In the genomic region with DNA sequence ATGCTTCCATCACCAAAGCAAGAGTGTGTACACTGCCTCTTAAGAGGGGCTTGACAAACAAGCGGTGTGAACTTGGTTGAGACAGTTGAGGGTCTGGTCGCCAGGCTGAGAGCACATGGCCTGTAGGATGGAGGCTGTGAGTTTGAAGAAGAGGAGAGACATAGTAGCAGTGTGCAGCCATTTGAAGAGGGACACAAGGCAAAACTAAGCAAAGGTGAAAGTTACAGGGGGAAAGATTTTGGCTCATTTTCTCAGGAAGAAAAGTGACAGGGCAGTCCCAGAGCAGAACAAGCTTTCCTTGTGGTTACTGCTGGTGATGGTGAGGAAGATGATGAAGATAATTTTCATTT, we compare ENCODE assay signal across 2 cellular contexts.
TF ChIP-seq lines count a peak whose summit lies in the region.

No MANE protein-coding gene starts in this region.

TF ChIP-seq in SK-N-SH, 30 proteins besides CTCF, POLR2A, EP300 and RAD21 (continued from another document):
- TF ChIP-seq TAF1 (IDR thresholded peaks at IDR 0.05; ENCODE audit: borderline replicate concordance, low read depth, low read length) (no peak), SIN3A (IDR thresholded peaks at IDR 0.05; ENCODE audit: borderline replicate concordance, low read depth, low read length) (no peak), SMC3 (IDR thresholded peaks at IDR 0.05; ENCODE audit: low read depth, low read length) (no peak)

TF ChIP-seq in K562, 482 proteins besides CTCF, POLR2A, EP300 and RAD21 (continued from another document and continues in another):
- TF ChIP-seq, protein P1, sequence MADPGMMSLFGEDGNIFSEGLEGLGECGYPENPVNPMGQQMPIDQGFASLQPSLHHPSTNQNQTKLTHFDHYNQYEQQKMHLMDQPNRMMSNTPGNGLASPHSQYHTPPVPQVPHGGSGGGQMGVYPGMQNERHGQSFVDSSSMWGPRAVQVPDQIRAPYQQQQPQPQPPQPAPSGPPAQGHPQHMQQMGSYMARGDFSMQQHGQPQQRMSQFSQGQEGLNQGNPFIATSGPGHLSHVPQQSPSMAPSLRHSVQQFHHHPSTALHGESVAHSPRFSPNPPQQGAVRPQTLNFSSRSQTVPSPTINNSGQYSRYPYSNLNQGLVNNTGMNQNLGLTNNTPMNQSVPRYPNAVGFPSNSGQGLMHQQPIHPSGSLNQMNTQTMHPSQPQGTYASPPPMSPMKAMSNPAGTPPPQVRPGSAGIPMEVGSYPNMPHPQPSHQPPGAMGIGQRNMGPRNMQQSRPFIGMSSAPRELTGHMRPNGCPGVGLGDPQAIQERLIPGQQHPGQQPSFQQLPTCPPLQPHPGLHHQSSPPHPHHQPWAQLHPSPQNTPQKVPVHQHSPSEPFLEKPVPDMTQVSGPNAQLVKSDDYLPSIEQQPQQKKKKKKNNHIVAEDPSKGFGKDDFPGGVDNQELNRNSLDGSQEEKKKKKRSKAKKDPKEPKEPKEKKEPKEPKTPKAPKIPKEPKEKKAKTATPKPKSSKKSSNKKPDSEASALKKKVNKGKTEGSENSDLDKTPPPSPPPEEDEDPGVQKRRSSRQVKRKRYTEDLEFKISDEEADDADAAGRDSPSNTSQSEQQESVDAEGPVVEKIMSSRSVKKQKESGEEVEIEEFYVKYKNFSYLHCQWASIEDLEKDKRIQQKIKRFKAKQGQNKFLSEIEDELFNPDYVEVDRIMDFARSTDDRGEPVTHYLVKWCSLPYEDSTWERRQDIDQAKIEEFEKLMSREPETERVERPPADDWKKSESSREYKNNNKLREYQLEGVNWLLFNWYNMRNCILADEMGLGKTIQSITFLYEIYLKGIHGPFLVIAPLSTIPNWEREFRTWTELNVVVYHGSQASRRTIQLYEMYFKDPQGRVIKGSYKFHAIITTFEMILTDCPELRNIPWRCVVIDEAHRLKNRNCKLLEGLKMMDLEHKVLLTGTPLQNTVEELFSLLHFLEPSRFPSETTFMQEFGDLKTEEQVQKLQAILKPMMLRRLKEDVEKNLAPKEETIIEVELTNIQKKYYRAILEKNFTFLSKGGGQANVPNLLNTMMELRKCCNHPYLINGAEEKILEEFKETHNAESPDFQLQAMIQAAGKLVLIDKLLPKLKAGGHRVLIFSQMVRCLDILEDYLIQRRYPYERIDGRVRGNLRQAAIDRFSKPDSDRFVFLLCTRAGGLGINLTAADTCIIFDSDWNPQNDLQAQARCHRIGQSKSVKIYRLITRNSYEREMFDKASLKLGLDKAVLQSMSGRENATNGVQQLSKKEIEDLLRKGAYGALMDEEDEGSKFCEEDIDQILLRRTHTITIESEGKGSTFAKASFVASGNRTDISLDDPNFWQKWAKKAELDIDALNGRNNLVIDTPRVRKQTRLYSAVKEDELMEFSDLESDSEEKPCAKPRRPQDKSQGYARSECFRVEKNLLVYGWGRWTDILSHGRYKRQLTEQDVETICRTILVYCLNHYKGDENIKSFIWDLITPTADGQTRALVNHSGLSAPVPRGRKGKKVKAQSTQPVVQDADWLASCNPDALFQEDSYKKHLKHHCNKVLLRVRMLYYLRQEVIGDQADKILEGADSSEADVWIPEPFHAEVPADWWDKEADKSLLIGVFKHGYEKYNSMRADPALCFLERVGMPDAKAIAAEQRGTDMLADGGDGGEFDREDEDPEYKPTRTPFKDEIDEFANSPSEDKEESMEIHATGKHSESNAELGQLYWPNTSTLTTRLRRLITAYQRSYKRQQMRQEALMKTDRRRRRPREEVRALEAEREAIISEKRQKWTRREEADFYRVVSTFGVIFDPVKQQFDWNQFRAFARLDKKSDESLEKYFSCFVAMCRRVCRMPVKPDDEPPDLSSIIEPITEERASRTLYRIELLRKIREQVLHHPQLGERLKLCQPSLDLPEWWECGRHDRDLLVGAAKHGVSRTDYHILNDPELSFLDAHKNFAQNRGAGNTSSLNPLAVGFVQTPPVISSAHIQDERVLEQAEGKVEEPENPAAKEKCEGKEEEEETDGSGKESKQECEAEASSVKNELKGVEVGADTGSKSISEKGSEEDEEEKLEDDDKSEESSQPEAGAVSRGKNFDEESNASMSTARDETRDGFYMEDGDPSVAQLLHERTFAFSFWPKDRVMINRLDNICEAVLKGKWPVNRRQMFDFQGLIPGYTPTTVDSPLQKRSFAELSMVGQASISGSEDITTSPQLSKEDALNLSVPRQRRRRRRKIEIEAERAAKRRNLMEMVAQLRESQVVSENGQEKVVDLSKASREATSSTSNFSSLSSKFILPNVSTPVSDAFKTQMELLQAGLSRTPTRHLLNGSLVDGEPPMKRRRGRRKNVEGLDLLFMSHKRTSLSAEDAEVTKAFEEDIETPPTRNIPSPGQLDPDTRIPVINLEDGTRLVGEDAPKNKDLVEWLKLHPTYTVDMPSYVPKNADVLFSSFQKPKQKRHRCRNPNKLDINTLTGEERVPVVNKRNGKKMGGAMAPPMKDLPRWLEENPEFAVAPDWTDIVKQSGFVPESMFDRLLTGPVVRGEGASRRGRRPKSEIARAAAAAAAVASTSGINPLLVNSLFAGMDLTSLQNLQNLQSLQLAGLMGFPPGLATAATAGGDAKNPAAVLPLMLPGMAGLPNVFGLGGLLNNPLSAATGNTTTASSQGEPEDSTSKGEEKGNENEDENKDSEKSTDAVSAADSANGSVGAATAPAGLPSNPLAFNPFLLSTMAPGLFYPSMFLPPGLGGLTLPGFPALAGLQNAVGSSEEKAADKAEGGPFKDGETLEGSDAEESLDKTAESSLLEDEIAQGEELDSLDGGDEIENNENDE (IDR thresholded peaks at IDR 0.05; ENCODE audit: low read depth, low read length) = no peak
- TF ChIP-seq SMC3 (conservative IDR thresholded peaks at IDR 0.05; ENCODE audit: insufficient read depth, low read depth, low read length) (no peak), ZNF12 (CRISPR knock-in tag; IDR thresholded peaks at IDR 0.05) (no peak), NR2C1 (IDR thresholded peaks at IDR 0.05) (no peak), NR2C1 (tag; IDR thresholded peaks at IDR 0.05) (0 out of 2 replicates have a peak, but pooled peaks have one; percentile 10), DMBX1 (CRISPR knock-in tag; IDR thresholded peaks at IDR 0.05; ENCODE audit: borderline replicate concordance) (no peak), POLR3G (IDR thresholded peaks at IDR 0.05; ENCODE audit: extremely low read depth, insufficient read length, insufficient replicate concordance) (no peak), SMARCB1 (IDR thresholded peaks at IDR 0.05; ENCODE audit: insufficient read length, low read depth) (no peak), HEY1 (CRISPR knock-in tag; IDR thresholded peaks at IDR 0.05; ENCODE audit: borderline replicate concordance) (no peak), HCFC1 (IDR thresholded peaks at IDR 0.05; ENCODE audit: low read depth, low read length) (no peak), EGR1 (conservative IDR thresholded peaks at IDR 0.05) (no peak), NCOA1 (IDR thresholded peaks at IDR 0.05; ENCODE audit: low read depth) (no peak), MTA3 (IDR thresholded peaks at IDR 0.05; ENCODE audit: borderline replicate concordance) (no peak), ZNF644 (tag; IDR thresholded peaks at IDR 0.05; ENCODE audit: low read depth) (no peak), ZNF41 (CRISPR knock-in tag; conservative IDR thresholded peaks at IDR 0.05) (no peak), IRF2 (CRISPR knock-in tag; IDR thresholded peaks at IDR 0.05) (no peak), HDAC2 (IDR thresholded peaks at IDR 0.05) (no peak), SP1 (CRISPR knock-in tag; IDR thresholded peaks at IDR 0.05) (no peak), GATA2 (CRISPR knock-in tag; IDR thresholded peaks at IDR 0.05) (no peak), ZNF3 (CRISPR knock-in tag; IDR thresholded peaks at IDR 0.05) (no peak), TARDBP (IDR thresholded peaks at IDR 0.05) (no peak), YBX1 (IDR thresholded peaks at IDR 0.05) (no peak)
- TF ChIP-seq, protein P2, sequence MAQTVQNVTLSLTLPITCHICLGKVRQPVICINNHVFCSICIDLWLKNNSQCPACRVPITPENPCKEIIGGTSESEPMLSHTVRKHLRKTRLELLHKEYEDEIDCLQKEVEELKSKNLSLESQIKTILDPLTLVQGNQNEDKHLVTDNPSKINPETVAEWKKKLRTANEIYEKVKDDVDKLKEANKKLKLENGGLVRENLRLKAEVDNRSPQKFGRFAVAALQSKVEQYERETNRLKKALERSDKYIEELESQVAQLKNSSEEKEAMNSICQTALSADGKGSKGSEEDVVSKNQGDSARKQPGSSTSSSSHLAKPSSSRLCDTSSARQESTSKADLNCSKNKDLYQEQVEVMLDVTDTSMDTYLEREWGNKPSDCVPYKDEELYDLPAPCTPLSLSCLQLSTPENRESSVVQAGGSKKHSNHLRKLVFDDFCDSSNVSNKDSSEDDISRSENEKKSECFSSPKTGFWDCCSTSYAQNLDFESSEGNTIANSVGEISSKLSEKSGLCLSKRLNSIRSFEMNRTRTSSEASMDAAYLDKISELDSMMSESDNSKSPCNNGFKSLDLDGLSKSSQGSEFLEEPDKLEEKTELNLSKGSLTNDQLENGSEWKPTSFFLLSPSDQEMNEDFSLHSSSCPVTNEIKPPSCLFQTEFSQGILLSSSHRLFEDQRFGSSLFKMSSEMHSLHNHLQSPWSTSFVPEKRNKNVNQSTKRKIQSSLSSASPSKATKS (CRISPR knock-in tag; IDR thresholded peaks at IDR 0.05) = no peak
- TF ChIP-seq, protein P3, sequence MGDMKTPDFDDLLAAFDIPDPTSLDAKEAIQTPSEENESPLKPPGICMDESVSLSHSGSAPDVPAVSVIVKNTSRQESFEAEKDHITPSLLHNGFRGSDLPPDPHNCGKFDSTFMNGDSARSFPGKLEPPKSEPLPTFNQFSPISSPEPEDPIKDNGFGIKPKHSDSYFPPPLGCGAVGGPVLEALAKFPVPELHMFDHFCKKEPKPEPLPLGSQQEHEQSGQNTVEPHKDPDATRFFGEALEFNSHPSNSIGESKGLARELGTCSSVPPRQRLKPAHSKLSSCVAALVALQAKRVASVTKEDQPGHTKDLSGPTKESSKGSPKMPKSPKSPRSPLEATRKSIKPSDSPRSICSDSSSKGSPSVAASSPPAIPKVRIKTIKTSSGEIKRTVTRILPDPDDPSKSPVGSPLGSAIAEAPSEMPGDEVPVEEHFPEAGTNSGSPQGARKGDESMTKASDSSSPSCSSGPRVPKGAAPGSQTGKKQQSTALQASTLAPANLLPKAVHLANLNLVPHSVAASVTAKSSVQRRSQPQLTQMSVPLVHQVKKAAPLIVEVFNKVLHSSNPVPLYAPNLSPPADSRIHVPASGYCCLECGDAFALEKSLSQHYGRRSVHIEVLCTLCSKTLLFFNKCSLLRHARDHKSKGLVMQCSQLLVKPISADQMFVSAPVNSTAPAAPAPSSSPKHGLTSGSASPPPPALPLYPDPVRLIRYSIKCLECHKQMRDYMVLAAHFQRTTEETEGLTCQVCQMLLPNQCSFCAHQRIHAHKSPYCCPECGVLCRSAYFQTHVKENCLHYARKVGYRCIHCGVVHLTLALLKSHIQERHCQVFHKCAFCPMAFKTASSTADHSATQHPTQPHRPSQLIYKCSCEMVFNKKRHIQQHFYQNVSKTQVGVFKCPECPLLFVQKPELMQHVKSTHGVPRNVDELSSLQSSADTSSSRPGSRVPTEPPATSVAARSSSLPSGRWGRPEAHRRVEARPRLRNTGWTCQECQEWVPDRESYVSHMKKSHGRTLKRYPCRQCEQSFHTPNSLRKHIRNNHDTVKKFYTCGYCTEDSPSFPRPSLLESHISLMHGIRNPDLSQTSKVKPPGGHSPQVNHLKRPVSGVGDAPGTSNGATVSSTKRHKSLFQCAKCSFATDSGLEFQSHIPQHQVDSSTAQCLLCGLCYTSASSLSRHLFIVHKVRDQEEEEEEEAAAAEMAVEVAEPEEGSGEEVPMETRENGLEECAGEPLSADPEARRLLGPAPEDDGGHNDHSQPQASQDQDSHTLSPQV (IDR thresholded peaks at IDR 0.05) = peak; percentile 71
- TF ChIP-seq, protein P4, sequence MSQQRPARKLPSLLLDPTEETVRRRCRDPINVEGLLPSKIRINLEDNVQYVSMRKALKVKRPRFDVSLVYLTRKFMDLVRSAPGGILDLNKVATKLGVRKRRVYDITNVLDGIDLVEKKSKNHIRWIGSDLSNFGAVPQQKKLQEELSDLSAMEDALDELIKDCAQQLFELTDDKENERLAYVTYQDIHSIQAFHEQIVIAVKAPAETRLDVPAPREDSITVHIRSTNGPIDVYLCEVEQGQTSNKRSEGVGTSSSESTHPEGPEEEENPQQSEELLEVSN (IDR thresholded peaks at IDR 0.05; ENCODE audit: borderline replicate concordance in 1 of 2, extremely low read depth in 1 of 2, insufficient read depth in 1 of 2, insufficient read length in 1 of 2, low read depth in 1 of 2, low read length in 1 of 2, poor library complexity in 1 of 2, severe bottlenecking in 1 of 2) = peak in 1 of 2 experiments; percentile 33
- TF ChIP-seq, protein P5, sequence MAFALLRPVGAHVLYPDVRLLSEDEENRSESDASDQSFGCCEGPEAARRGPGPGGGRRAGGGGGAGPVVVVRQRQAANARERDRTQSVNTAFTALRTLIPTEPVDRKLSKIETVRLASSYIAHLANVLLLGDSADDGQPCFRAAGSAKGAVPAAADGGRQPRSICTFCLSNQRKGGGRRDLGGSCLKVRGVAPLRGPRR (CRISPR knock-in tag; IDR thresholded peaks at IDR 0.05) = no peak
- TF ChIP-seq, protein P6, sequence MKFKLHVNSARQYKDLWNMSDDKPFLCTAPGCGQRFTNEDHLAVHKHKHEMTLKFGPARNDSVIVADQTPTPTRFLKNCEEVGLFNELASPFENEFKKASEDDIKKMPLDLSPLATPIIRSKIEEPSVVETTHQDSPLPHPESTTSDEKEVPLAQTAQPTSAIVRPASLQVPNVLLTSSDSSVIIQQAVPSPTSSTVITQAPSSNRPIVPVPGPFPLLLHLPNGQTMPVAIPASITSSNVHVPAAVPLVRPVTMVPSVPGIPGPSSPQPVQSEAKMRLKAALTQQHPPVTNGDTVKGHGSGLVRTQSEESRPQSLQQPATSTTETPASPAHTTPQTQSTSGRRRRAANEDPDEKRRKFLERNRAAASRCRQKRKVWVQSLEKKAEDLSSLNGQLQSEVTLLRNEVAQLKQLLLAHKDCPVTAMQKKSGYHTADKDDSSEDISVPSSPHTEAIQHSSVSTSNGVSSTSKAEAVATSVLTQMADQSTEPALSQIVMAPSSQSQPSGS (CRISPR knock-in tag; IDR thresholded peaks at IDR 0.05) = no peak
- TF ChIP-seq, protein P7, sequence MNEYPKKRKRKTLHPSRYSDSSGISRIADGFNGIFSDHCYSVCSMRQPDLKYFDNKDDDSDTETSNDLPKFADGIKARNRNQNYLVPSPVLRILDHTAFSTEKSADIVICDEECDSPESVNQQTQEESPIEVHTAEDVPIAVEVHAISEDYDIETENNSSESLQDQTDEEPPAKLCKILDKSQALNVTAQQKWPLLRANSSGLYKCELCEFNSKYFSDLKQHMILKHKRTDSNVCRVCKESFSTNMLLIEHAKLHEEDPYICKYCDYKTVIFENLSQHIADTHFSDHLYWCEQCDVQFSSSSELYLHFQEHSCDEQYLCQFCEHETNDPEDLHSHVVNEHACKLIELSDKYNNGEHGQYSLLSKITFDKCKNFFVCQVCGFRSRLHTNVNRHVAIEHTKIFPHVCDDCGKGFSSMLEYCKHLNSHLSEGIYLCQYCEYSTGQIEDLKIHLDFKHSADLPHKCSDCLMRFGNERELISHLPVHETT (CRISPR knock-in tag; conservative IDR thresholded peaks at IDR 0.05 in 1 of 2, IDR thresholded peaks at IDR 0.05 in 1 of 2) = peak in 1 of 2 experiments; percentile 11; a peak in 1 of 4 replicates
- TF ChIP-seq, protein P8, sequence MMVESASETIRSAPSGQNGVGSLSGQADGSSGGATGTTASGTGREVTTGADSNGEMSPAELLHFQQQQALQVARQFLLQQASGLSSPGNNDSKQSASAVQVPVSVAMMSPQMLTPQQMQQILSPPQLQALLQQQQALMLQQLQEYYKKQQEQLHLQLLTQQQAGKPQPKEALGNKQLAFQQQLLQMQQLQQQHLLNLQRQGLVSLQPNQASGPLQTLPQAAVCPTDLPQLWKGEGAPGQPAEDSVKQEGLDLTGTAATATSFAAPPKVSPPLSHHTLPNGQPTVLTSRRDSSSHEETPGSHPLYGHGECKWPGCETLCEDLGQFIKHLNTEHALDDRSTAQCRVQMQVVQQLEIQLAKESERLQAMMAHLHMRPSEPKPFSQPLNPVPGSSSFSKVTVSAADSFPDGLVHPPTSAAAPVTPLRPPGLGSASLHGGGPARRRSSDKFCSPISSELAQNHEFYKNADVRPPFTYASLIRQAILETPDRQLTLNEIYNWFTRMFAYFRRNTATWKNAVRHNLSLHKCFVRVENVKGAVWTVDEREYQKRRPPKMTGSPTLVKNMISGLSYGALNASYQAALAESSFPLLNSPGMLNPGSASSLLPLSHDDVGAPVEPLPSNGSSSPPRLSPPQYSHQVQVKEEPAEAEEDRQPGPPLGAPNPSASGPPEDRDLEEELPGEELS (CRISPR knock-in tag; IDR thresholded peaks at IDR 0.05; ENCODE audit: borderline replicate concordance) = 0 out of 2 replicates have a peak, but pooled peaks have one; percentile 45
